8 cellular contexts compared by ENCODE assay signal in the genomic region with DNA sequence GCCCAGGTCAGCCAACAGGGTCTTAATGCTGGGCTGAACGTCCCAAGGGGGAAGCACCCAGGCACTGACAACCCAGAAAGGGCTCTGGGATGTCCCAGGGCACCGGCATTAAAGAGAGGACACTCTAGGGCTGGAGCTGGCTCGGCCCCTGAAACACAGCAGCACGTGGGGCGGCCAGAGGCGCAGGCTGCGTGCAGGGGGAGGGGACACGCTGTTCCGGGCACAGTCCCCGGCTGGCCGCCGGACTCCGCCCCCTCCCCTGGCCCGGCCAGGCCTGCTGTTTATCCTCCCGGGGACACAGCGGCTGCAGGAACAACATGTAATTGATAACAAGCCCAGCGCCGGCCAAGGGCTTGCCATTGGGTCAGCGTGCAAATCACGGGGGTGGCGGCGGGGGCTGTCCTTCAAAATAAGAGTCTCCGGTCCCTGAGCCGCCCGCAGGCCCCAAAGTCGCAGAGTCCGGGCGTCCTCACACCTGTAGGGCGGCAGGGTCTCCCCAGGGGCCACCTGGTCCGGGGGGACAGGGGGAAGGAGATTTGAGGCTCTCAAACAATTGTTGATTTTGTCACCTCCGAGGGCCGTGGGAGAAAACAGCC. TPM values are rescaled to one million over a fixed set of nuclear protein-coding genes. Genes with fewer than 3 reads are reported as not detected.
DNase-seq lines count a peak whose midpoint lies in the region; ATAC-seq lines count a peak whose summit lies in the region.

No MANE protein-coding gene starts in this region.

- peak; percentile 31 to 66 for DNase-seq in NCI-H524 (lab: John Stamatoyannopoulos, UW)
- no peak for DNase-seq in NCI-H524 treated with DMSO at 0.1 percent for 48 hours (lab: John Stamatoyannopoulos, UW)
- DNase-seq in NCI-H82 treated with DMSO at 0.1 percent for 48 hours (lab: John Stamatoyannopoulos, UW; ENCODE audit: unreplicated experiment), result peak; percentile 80
- peak; percentile 74 for DNase-seq in cerebellum (ENCODE audit: low spot score)
- DNase-seq in iris pigment epithelial cell (ENCODE audit: low read depth), result peak; percentile 78
- DNase-seq in skeletal muscle cell (ENCODE audit: low read depth), result peak; percentile 64

- no peak for ATAC-seq in HG03159 (IDR thresholded peaks at IDR 0.05; ENCODE audit: unreplicated experiment)
- no peak for ATAC-seq in GM18498 (IDR thresholded peaks at IDR 0.05; ENCODE audit: unreplicated experiment)

- peak overlapping the region; percentile 51 for H3K4me3 ChIP-seq in skeletal muscle cell (ENCODE audit: low read depth, low read length)

RNA-seq across cellular contexts. Expression of a gene that starts 1.3 kb away (rescaled TPM):
- 5.3 TPM for total RNA-seq in cerebellum

RNA-seq across cellular contexts. Expression of a gene that starts 38.8 kb away (rescaled TPM):
- 1.8 TPM for total RNA-seq in cerebellum
